Comparison of ENCODE assay signal across 8 cellular contexts in genomic region chr19:58346961-58347929, GRCh38. TPM values are rescaled to one million over a fixed set of nuclear protein-coding genes. Genes with fewer than 3 reads are reported as not detected.
DNase-seq lines count a peak whose midpoint lies in the region; ATAC-seq, FAIRE-seq and TF ChIP-seq lines count a peak whose summit lies in the region.

No MANE protein-coding gene starts in this region.

- 2% methylated on average over 29 of the region's 82 CpGs; no CpG with 5 or more reads in 1 of the 2 experiments for WGBS in IMR-90 (ENCODE audit: extremely low coverage in 2 of 2, insufficient read length in 1 of 2), 2 experiments
- 3 to 6% methylated on average over 58 to 82 of the region's 82 CpGs for WGBS in pancreas, 2 donors

- peak overlapping the region; percentile 90 for H2AK9ac ChIP-seq in IMR-90 (replicated peaks; ENCODE audit: low read depth, low read length, poor library complexity)

- intact Hi-C loops in IMR-90 (cut with micrococcal nuclease) (loop anchor here (2.0 kb wide), 1 partner anchor 20 kb away; the partner anchor contains the start of gene ZSCAN22), pancreas (cut with DNase I) (no loop called here)

- no peak for TF ChIP-seq POLR2A in IMR-90 (IDR thresholded peaks at IDR 0.05; ENCODE audit: low read depth, low read length)

- peaks cover 3% of the 10 kb centered on the region; the same call in 1 of the 2 replicates for H3K9me1 ChIP-seq in IMR-90 (ENCODE audit: insufficient read depth, low read length)

- peak overlapping the region; percentile 74 for H3K14ac ChIP-seq in IMR-90 (replicated peaks; ENCODE audit: low read depth, low read length)

- CTCF ChIA-PET in IMR-90 (lab: Yijun Ruan, JAX): no interaction called here
- CTCF ChIA-PET in activated naive CD4-positive, alpha-beta T cell treated with anti-CD3 and anti-CD28 coated beads, Interleukin-2, amount 10 ng/mL, durations not matched to agents 7 days and 5 days (lab: Charles Lee): interaction anchor here (0.7 to 1.2 kb wide), 3 partner anchors 33 to 234 kb away, joined by 3 read pairs; no protein-coding TSS in a partner anchor

- TF ChIP-seq RAD21 in IMR-90 (IDR thresholded peaks at IDR 0.05; ENCODE audit: low read length): no peak

- peak overlapping the region; percentile 66 for H3K4me3 ChIP-seq in IMR-90 (ENCODE audit: insufficient read depth, low read depth, low read length)
- peak overlapping the region; percentile 77 for H3K4me3 ChIP-seq in RWPE2 (ENCODE audit: severe bottlenecking)
- H3K4me3 ChIP-seq in pancreas: peak overlapping the region; percentile 10 to 49 (median 40)

- peak overlapping the region; percentile 54 for H4K5ac ChIP-seq in IMR-90 (ENCODE audit: low read depth, low read length)

- H3K27me3 ChIP-seq in IMR-90 (ENCODE audit: control insufficient read depth, insufficient read depth, low read length): no peaks in the 10 kb centered on the region
- H3K27me3 ChIP-seq in RWPE2 (ENCODE audit: insufficient read depth, poor library complexity, severe bottlenecking): no peaks in the 10 kb centered on the region
- H3K27me3 ChIP-seq in pancreas: peaks cover 0 to 13% (median 0%) of the 10 kb centered on the region in 4 donors

- H3K4me1 Mint-ChIP-seq in activated naive CD4-positive, alpha-beta T cell treated with anti-CD3 and anti-CD28 coated beads, Interleukin-2, amount 10 ng/mL, durations not matched to agents 7 days and 5 days: peaks cover 31% of the 10 kb centered on the region
- H3K4me1 Mint-ChIP-seq in glutamatergic neuron (ENCODE audit: low read depth, unreplicated experiment): peaks cover 7% of the 10 kb centered on the region
- H3K4me1 Mint-ChIP-seq in type B pancreatic cell (ENCODE audit: unreplicated experiment): peaks cover 4% of the 10 kb centered on the region

- H3K4me1 ChIP-seq in IMR-90 (ENCODE audit: control insufficient read depth, insufficient read depth, low read length): peaks cover 6% of the 10 kb centered on the region; the same call in 1 of the 2 replicates
- H3K4me1 ChIP-seq in RWPE2 (ENCODE audit: insufficient read depth, poor library complexity, severe bottlenecking): peaks cover 5% of the 10 kb centered on the region
- no peaks in the 10 kb centered on the region for H3K4me1 ChIP-seq in pancreas

- peak overlapping the region; percentile 72 for H3K27ac Mint-ChIP-seq in activated naive CD4-positive, alpha-beta T cell treated with anti-CD3 and anti-CD28 coated beads, Interleukin-2, amount 10 ng/mL, durations not matched to agents 7 days and 5 days
- peak overlapping the region; percentile 84 for H3K27ac Mint-ChIP-seq in glutamatergic neuron (ENCODE audit: unreplicated experiment)
- H3K27ac Mint-ChIP-seq in type B pancreatic cell: no peak overlapping the region

- no peak overlapping the region; the same call in 1 of the 2 replicates for H3K18ac ChIP-seq in IMR-90 (ENCODE audit: low read depth, low read length)

- H2BK120ac ChIP-seq in IMR-90 (ENCODE audit: low read depth, low read length): no peak overlapping the region

- in situ Hi-C loops in IMR-90 (cut with MboI; ENCODE audit: low sequenced_read_pairs): no loop called here

- peaks cover 7% of the 10 kb centered on the region; the same call in 1 of the 2 replicates for H3K36me3 ChIP-seq in IMR-90 (ENCODE audit: control insufficient read depth, insufficient read depth, low read length)
- H3K36me3 ChIP-seq in RWPE2 (ENCODE audit: low read depth): no peaks in the 10 kb centered on the region
- no peaks in the 10 kb centered on the region for H3K36me3 ChIP-seq in pancreas

- H3K4me3 Mint-ChIP-seq in activated naive CD4-positive, alpha-beta T cell treated with anti-CD3 and anti-CD28 coated beads, Interleukin-2, amount 10 ng/mL, durations not matched to agents 7 days and 5 days: peak overlapping the region; percentile 86
- H3K4me3 Mint-ChIP-seq in glutamatergic neuron (ENCODE audit: unreplicated experiment) (peak overlapping the region; percentile 97), type B pancreatic cell (peak overlapping the region; percentile 93)

- H2BK20ac ChIP-seq in IMR-90 (ENCODE audit: low read depth, low read length): no peak overlapping the region

- peak overlapping the region; percentile 69 for H3K9ac ChIP-seq in IMR-90 (ENCODE audit: low read depth, low read length)

- H2AK5ac ChIP-seq in IMR-90 (ENCODE audit: low read depth, low read length): peak overlapping the region; percentile 57

- dilution Hi-C loops in IMR-90 (cut with HindIII; ENCODE audit: low sequenced_read_pairs, unreplicated experiment): no loop called here

- peak overlapping the region; percentile 82 for H3K4me2 ChIP-seq in IMR-90 (ENCODE audit: low read depth, low read length)

- peaks cover 39% of the 10 kb centered on the region for H3K27me3 Mint-ChIP-seq in activated naive CD4-positive, alpha-beta T cell treated with anti-CD3 and anti-CD28 coated beads, Interleukin-2, amount 10 ng/mL, durations not matched to agents 7 days and 5 days
- H3K27me3 Mint-ChIP-seq in glutamatergic neuron (ENCODE audit: unreplicated experiment): peaks cover 7% of the 10 kb centered on the region
- peaks cover 33% of the 10 kb centered on the region for H3K27me3 Mint-ChIP-seq in type B pancreatic cell

- H3K79me1 ChIP-seq in IMR-90 (ENCODE audit: low read depth in 1 of 2, low read length in 2 of 2): peaks cover 12 to 49% of the 10 kb centered on the region in 2 experiments

- peaks cover 11% of the 10 kb centered on the region for H3K36me3 Mint-ChIP-seq in activated naive CD4-positive, alpha-beta T cell treated with anti-CD3 and anti-CD28 coated beads, Interleukin-2, amount 10 ng/mL, durations not matched to agents 7 days and 5 days
- H3K36me3 Mint-ChIP-seq in glutamatergic neuron (ENCODE audit: unreplicated experiment): peaks cover 14% of the 10 kb centered on the region
- peaks cover 7% of the 10 kb centered on the region for H3K36me3 Mint-ChIP-seq in type B pancreatic cell

- peak overlapping the region; percentile 37 for H2BK5ac ChIP-seq in IMR-90 (ENCODE audit: low read depth, low read length, poor library complexity, severe bottlenecking)

- ATAC-seq in GM21423 (IDR thresholded peaks at IDR 0.05; ENCODE audit: unreplicated experiment) (peak; percentile 89), IMR-90 (ENCODE audit: low read depth) (peak; percentile 98), RWPE2 (ENCODE audit: low read depth) (peak; percentile 88), pancreas (peak; percentile 83 to 98 (median 94))

- H3K23ac ChIP-seq in IMR-90 (ENCODE audit: low read depth, low read length): peak overlapping the region; percentile 45

- H3K4ac ChIP-seq in IMR-90 (ENCODE audit: low read depth, low read length): peak overlapping the region; percentile 72

- POLR2A ChIA-PET in IMR-90 (lab: Charles Lee; ENCODE audit: unreplicated experiment): interaction anchor here (0.6 to 1.4 kb wide), 5 partner anchors 15 to 229 kb away, joined by 3 to 10 read pairs (median 4); partner anchors contain the start of genes TRIM28 and ZNF497

- no peak for TF ChIP-seq CTCF in IMR-90 (conservative IDR thresholded peaks at IDR 0.05; ENCODE audit: low read depth, low read length)
- no peak for TF ChIP-seq CTCF in RWPE2 (IDR thresholded peaks at IDR 0.05; ENCODE audit: poor library complexity, severe bottlenecking)
- no peak for TF ChIP-seq CTCF in glutamatergic neuron (IDR thresholded peaks at IDR 0.05; ENCODE audit: partially characterized antibody, unreplicated experiment)
- no peak for TF ChIP-seq CTCF in pancreas (IDR thresholded peaks at IDR 0.05)
- TF ChIP-seq CTCF in type B pancreatic cell (conservative IDR thresholded peaks at IDR 0.05): no peak

- peak overlapping the region; percentile 32 for H4K91ac ChIP-seq in IMR-90 (ENCODE audit: insufficient read depth, low read depth, low read length)

- no peaks in the 10 kb centered on the region for H3K9me3 ChIP-seq in IMR-90 (ENCODE audit: control insufficient read depth, insufficient read depth, low read length)
- no peaks in the 10 kb centered on the region for H3K9me3 ChIP-seq in RWPE2 (ENCODE audit: severe bottlenecking)
- no peaks in the 10 kb centered on the region for H3K9me3 ChIP-seq in pancreas

- DNase-seq in DMS114 treated with DMSO at 0.1 percent for 48 hours (lab: John Stamatoyannopoulos, UW; ENCODE audit: unreplicated experiment) (peak; percentile 33), IMR-90 (peak; percentile 63), RWPE2 (ENCODE audit: low spot score) (no peak), glutamatergic neuron (peak; percentile 85), pancreas (peak in 4 of 6 donors; percentile 49 to 80 (median 64)), type B pancreatic cell (ENCODE audit: extremely low spot score, unreplicated experiment) (no peak)
- DNase-seq in activated naive CD4-positive, alpha-beta T cell treated with anti-CD3 and anti-CD28 coated beads, Interleukin-2, amount 10 ng/mL, durations not matched to agents 7 days and 5 days: peak; percentile 73

- H3K56ac ChIP-seq in IMR-90 (ENCODE audit: extremely low read depth, insufficient read depth, low read length): peak overlapping the region; percentile 46; the same call in 1 of the 2 replicates

- H2BK15ac ChIP-seq in IMR-90 (ENCODE audit: low read depth, low read length): no peak overlapping the region

- peak overlapping the region; percentile 31 to 91; a peak in 3 of 4 replicates for H4K8ac ChIP-seq in IMR-90 (ENCODE audit: low read depth in 2 of 2, low read length in 2 of 2)

- FAIRE-seq in pancreas (lab: Jason Lieb, UNC): no peak

- no peaks in the 10 kb centered on the region; the same call in 1 of the 2 replicates for H4K20me1 ChIP-seq in IMR-90 (ENCODE audit: insufficient read depth, low read length)

- peaks cover 2% of the 10 kb centered on the region for H3K9me3 Mint-ChIP-seq in activated naive CD4-positive, alpha-beta T cell treated with anti-CD3 and anti-CD28 coated beads, Interleukin-2, amount 10 ng/mL, durations not matched to agents 7 days and 5 days
- H3K9me3 Mint-ChIP-seq in glutamatergic neuron (ENCODE audit: unreplicated experiment) (peaks cover 13% of the 10 kb centered on the region), type B pancreatic cell (no peaks in the 10 kb centered on the region)

- TSS peak; percentile 32 for BruUV-seq in IMR-90 (replicated peaks; lab: Mats Ljungman, UMichigan)

- H3K27ac ChIP-seq in IMR-90 (ENCODE audit: insufficient read depth, low read length) (peak overlapping the region; percentile 57), RWPE2 (ENCODE audit: poor library complexity, severe bottlenecking) (peak overlapping the region; percentile 12), pancreas (peak overlapping the region in 3 of 4 donors; percentile 34 to 50 (median 38))

- H2AFZ ChIP-seq in IMR-90 (replicated peaks; ENCODE audit: low read length, poor library complexity): peak overlapping the region; percentile 99

RNA-seq across cellular contexts. Expression of gene A1BG, which starts 6.0 kb away (rescaled TPM):
- 4.5 and 6.4 TPM in 2 replicates for total RNA-seq in IMR-90 (2012; rRNA removed)
- polyA plus RNA-seq in IMR-90 (2012; rRNA removed): 54.5 and 65.7 TPM in 2 replicates
- polyA plus RNA-seq in IMR-90 (2012; cell fraction: cytosol; rRNA removed): 40.0 and 43.7 TPM in 2 replicates
- polyA plus RNA-seq in IMR-90 (2012; cell fraction: nucleus; rRNA removed; ENCODE audit: low replicate concordance): 10.3 and 18.0 TPM in 2 replicates
- 27.3 TPM for total RNA-seq in glutamatergic neuron (ENCODE audit: unreplicated experiment)
- total RNA-seq in pancreas: 10 to 100 TPM in 1 of 6 donors, 1 to 10 TPM in 5; 3.3 to 10.6 (median 5.9) TPM
- 10 to 100 TPM; 22.3 to 49.0 TPM for polyA plus RNA-seq in pancreas
- 5.1 and 11.7 TPM in 2 replicates for total RNA-seq in type B pancreatic cell (ENCODE audit: low replicate concordance)

RNA-seq across cellular contexts. Expression of gene ZNF497, which starts 15.3 kb away (rescaled TPM):
- total RNA-seq in IMR-90 (2012; rRNA removed) (0.18 and 0.56 TPM in 2 replicates), glutamatergic neuron (ENCODE audit: unreplicated experiment) (3.5 TPM), pancreas (1 to 10 TPM in 5 of 6 donors, under 1 TPM in 1; 0.95 to 2.0 (median 1.4) TPM), type B pancreatic cell (ENCODE audit: low replicate concordance) (4.1 and 8.1 TPM in 2 replicates)
- polyA plus RNA-seq in IMR-90 (2012; rRNA removed) (0.24 and 0.27 TPM in 2 replicates), pancreas (1 to 10 TPM; 4.7 to 5.3 TPM)
- polyA plus RNA-seq in IMR-90 (2012; cell fraction: cytosol; rRNA removed): 0.25 TPM in 2 replicates
- 1.2 and 4.0 TPM in 2 replicates for polyA plus RNA-seq in IMR-90 (2012; cell fraction: nucleus; rRNA removed; ENCODE audit: low replicate concordance)

RNA-seq across cellular contexts. Expression of gene ZSCAN22, which starts 20.5 kb away (rescaled TPM):
- total RNA-seq in IMR-90 (2012; rRNA removed): 1.9 and 2.5 TPM in 2 replicates
- 1.8 and 2.2 TPM in 2 replicates for polyA plus RNA-seq in IMR-90 (2012; rRNA removed)
- 1.1 and 1.4 TPM in 2 replicates for polyA plus RNA-seq in IMR-90 (2012; cell fraction: cytosol; rRNA removed)
- polyA plus RNA-seq in IMR-90 (2012; cell fraction: nucleus; rRNA removed; ENCODE audit: low replicate concordance): 1.7 and 2.3 TPM in 2 replicates
- total RNA-seq in glutamatergic neuron (ENCODE audit: unreplicated experiment): 4.9 TPM
- 1 to 10 TPM in 4 of 6 donors, under 1 TPM in 2; 0.97 to 2.5 (median 1.6) TPM for total RNA-seq in pancreas
- under 1 TPM; 0.65 to 0.87 TPM for polyA plus RNA-seq in pancreas
- 4.2 and 5.4 TPM in 2 replicates for total RNA-seq in type B pancreatic cell (ENCODE audit: low replicate concordance)

RNA-seq across cellular contexts. Expression of gene ZNF837, which starts 33.6 kb away (rescaled TPM):
- 0.54 and 0.56 TPM in 2 replicates for total RNA-seq in IMR-90 (2012; rRNA removed)
- polyA plus RNA-seq in IMR-90 (2012; rRNA removed): 1.2 and 1.9 TPM in 2 replicates
- 1.7 and 1.9 TPM in 2 replicates for polyA plus RNA-seq in IMR-90 (2012; cell fraction: cytosol; rRNA removed)
- 0.97 and 3.2 TPM in 2 replicates for polyA plus RNA-seq in IMR-90 (2012; cell fraction: nucleus; rRNA removed; ENCODE audit: low replicate concordance)
- total RNA-seq in glutamatergic neuron (ENCODE audit: unreplicated experiment): 2.0 TPM
- 1 to 10 TPM; 1.1 to 1.9 (median 1.7) TPM for total RNA-seq in pancreas
- polyA plus RNA-seq in pancreas: 1 to 10 TPM; 3.1 to 3.8 TPM
- total RNA-seq in type B pancreatic cell (ENCODE audit: low replicate concordance): 2.8 and 3.8 TPM in 2 replicates

RNA-seq across cellular contexts. Expression of gene RPS5, which starts 39.8 kb away (rescaled TPM):
- total RNA-seq in IMR-90 (2012; rRNA removed): 3,811 and 5,858 TPM in 2 replicates
- polyA plus RNA-seq in IMR-90 (2012; rRNA removed): 3,265 and 3,617 TPM in 2 replicates
- polyA plus RNA-seq in IMR-90 (2012; cell fraction: cytosol; rRNA removed): 1,967 and 6,567 TPM in 2 replicates
- polyA plus RNA-seq in IMR-90 (2012; cell fraction: nucleus; rRNA removed; ENCODE audit: low replicate concordance): 1,256 and 1,694 TPM in 2 replicates
- total RNA-seq in glutamatergic neuron (ENCODE audit: unreplicated experiment): 571 TPM
- 1,000 to 10,000 TPM in 2 of 6 donors, 100 to 1,000 TPM in 4; 637 to 1,373 (median 887) TPM for total RNA-seq in pancreas
- 100 to 1,000 TPM; 699 to 891 TPM for polyA plus RNA-seq in pancreas
- total RNA-seq in type B pancreatic cell (ENCODE audit: low replicate concordance): 1,320 and 1,324 TPM in 2 replicates

Comparison
In these comparisons a context has a peak if more than half of its experiments do, and no peak if none do; other contexts are left out.
1. DNase-seq: peak in DMS114 treated with DMSO at 0.1 percent for 48 hours (single experiment), IMR-90 (single experiment), activated naive CD4-positive, alpha-beta T cell treated with anti-CD3 and anti-CD28 coated beads, Interleukin-2, amount 10 ng/mL, durations not matched to agents 7 days and 5 days (single experiment), glutamatergic neuron (single experiment) and pancreas (4 of 6); none in RWPE2 (single experiment) and type B pancreatic cell (single experiment).
2. Peak in every context shown above with its lines, with median percentiles within 50 percentile points of each other: ATAC-seq, H3K27ac ChIP-seq, H3K4me3 ChIP-seq and H3K4me3 Mint-ChIP-seq.